In the genomic region with DNA sequence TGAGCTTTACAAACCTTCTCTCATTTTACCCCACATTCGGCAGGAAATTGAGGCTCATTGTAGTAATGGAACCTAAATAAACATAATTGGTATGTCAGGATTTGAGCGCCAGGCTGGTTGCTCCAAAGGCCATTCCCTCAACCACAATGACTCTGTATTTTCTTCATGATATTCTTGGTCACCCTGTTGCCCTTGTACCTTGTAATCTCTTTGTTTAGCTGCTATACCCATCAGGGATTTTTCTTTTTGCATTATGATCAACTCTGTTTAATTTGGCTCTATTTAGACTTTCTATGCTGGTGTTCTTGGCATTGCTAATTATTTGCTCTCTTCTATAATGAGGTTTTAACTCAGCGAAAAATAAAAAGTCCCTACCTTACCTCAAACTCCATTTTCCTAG, we compare ENCODE assay signal across 1 cellular context.
TF ChIP-seq lines count a peak whose summit lies in the region.

No MANE protein-coding gene starts in this region.

TF ChIP-seq in HepG2, 621 proteins besides CTCF, POLR2A, EP300 and RAD21:
- TF ChIP-seq ZNF749 (CRISPR knock-in tag; IDR thresholded peaks at IDR 0.05; ENCODE audit: borderline replicate concordance) (no peak), ZMAT3 (CRISPR knock-in tag; conservative IDR thresholded peaks at IDR 0.05) (no peak), ZNF296 (CRISPR knock-in tag; conservative IDR thresholded peaks at IDR 0.05) (no peak), ZBTB1 (CRISPR knock-in tag; IDR thresholded peaks at IDR 0.05; ENCODE audit: borderline replicate concordance) (no peak), ZNF180 (CRISPR knock-in tag; IDR thresholded peaks at IDR 0.05; ENCODE audit: borderline replicate concordance, low read depth) (no peak), ZNF563 (CRISPR knock-in tag; IDR thresholded peaks at IDR 0.05) (no peak), IRF2 (CRISPR knock-in tag; IDR thresholded peaks at IDR 0.05) (no peak), ZNF432 (CRISPR knock-in tag; IDR thresholded peaks at IDR 0.05; ENCODE audit: borderline replicate concordance) (no peak), PHF20 (CRISPR knock-in tag; IDR thresholded peaks at IDR 0.05) (no peak), BORCS8-MEF2B (CRISPR knock-in tag; IDR thresholded peaks at IDR 0.05) (no peak), ZNF589 (CRISPR knock-in tag; conservative IDR thresholded peaks at IDR 0.05) (no peak), TCF7 (IDR thresholded peaks at IDR 0.05; ENCODE audit: low read depth) (no peak), PLRG1 (conservative IDR thresholded peaks at IDR 0.05) (no peak)
- TF ChIP-seq, protein P1, sequence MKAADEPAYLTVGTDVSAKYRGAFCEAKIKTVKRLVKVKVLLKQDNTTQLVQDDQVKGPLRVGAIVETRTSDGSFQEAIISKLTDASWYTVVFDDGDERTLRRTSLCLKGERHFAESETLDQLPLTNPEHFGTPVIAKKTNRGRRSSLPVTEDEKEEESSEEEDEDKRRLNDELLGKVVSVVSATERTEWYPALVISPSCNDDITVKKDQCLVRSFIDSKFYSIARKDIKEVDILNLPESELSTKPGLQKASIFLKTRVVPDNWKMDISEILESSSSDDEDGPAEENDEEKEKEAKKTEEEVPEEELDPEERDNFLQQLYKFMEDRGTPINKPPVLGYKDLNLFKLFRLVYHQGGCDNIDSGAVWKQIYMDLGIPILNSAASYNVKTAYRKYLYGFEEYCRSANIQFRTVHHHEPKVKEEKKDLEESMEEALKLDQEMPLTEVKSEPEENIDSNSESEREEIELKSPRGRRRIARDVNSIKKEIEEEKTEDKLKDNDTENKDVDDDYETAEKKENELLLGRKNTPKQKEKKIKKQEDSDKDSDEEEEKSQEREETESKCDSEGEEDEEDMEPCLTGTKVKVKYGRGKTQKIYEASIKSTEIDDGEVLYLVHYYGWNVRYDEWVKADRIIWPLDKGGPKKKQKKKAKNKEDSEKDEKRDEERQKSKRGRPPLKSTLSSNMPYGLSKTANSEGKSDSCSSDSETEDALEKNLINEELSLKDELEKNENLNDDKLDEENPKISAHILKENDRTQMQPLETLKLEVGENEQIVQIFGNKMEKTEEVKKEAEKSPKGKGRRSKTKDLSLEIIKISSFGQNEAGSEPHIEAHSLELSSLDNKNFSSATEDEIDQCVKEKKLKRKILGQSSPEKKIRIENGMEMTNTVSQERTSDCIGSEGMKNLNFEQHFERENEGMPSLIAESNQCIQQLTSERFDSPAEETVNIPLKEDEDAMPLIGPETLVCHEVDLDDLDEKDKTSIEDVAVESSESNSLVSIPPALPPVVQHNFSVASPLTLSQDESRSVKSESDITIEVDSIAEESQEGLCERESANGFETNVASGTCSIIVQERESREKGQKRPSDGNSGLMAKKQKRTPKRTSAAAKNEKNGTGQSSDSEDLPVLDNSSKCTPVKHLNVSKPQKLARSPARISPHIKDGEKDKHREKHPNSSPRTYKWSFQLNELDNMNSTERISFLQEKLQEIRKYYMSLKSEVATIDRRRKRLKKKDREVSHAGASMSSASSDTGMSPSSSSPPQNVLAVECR (CRISPR knock-in tag; IDR thresholded peaks at IDR 0.05; ENCODE audit: borderline replicate concordance), result no peak
TF ChIP-seq in HepG2: peak in this region for 0.
